8 cellular contexts compared by ENCODE assay signal in the genomic region with DNA sequence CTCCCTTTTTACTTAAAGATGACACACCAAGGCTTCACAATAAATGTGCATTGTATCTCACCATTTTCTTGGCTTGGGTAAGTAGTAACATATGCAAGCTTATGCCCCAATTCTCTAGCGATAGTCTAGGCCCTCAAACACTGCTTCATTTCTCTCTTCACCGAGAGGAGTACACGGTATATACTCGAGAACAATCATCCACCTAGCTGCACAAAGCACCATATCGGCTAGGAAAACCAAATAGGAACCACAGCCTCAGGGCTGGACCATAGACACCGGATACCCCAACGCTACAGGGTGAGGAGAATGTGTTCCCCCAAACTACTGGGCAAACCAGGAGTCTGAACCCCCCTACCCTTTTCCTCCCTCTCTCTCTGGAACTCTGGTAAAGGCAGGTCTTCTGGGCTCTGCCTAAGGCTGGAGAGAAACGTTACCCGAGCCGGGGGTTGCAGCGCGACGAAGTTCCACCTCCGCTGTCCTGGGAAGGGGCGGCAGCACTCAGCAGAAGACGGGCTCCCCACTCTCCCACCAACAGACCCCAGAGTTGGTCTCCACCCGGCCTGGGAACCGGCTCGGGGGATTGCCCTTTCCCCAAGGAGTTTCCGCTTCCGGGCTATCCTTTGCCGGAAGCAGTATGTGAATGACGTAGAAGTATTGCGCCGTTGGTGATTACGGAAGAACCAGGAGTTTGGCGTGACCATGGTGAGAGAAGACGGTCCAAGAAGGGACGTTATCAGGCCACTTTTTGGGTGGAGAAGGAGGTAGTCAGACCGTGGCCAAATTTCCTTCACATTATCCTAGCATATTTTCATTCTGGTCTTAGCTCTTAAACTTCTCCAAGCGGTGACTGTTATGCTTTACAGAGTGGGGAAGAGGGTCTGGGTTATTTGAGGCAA. TPM values are rescaled to one million over a fixed set of nuclear protein-coding genes. Genes with fewer than 3 reads are reported as not detected.
DNase-seq lines count a peak whose midpoint lies in the region; ATAC-seq, FAIRE-seq and TF ChIP-seq lines count a peak whose summit lies in the region.

TSS of gene AREL1 (minus strand) at position 582 of the 896 bp plus-strand sequence. CDS start 27,465 bp downstream, outside the sequence.
TSS of gene FCF1 (plus strand) at position 646 of the 896 bp plus-strand sequence. CDS start at position 700, 54 bp downstream.

- CTCF ChIA-PET in mammary epithelial cell (lab: Charles Lee; ENCODE audit: low non-redundant PET) = no interaction called here

- peak within 1 kb of the TSS; percentile 95 for H3K4me3 Mint-ChIP-seq in T-helper 1 cell treated with Interleukin-12 subunit alpha and Interleukin-12 subunit beta and Interleukin-4 antibody, amounts not matched to agents 30 μg/mL and 1 μg/mL, for 36 hours

- H3K9me3 ChIP-seq in mammary epithelial cell (replicated peaks; ENCODE audit: insufficient read depth, low read length) = no peaks in the 10 kb centered on the region

- H3K4me1 ChIP-seq in mammary epithelial cell (ENCODE audit: insufficient read depth, low read length) = peaks cover 21% of the 10 kb centered on the region

- WGBS in mammary epithelial cell (ENCODE audit: low coverage, missing lambda C conversion rate) = 0% methylated on average over 19 of the region's 31 CpGs

- peak within 1 kb of the TSS; percentile 95 for H3K27ac Mint-ChIP-seq in T-helper 1 cell treated with Interleukin-12 subunit alpha and Interleukin-12 subunit beta and Interleukin-4 antibody, amounts not matched to agents 30 μg/mL and 1 μg/mL, for 36 hours

- H3K36me3 ChIP-seq in mammary epithelial cell (ENCODE audit: insufficient read depth, low read length) = peaks cover 9% of the 10 kb centered on the region

- TF ChIP-seq CTCF in mammary epithelial cell (conservative IDR thresholded peaks at IDR 0.05 in 1 of 2, IDR thresholded peaks at IDR 0.05 in 1 of 2; ENCODE audit: extremely low read depth in 1 of 2, insufficient read depth in 1 of 2, low read depth in 1 of 2, low read length in 2 of 2) = no peak

- H3K4me3 ChIP-seq in mammary epithelial cell (replicated peaks in 1 of 3; ENCODE audit: insufficient read depth in 1 of 3, low read depth in 2 of 3, low read length in 3 of 3) = peak within 1 kb of the TSS; percentile 89 to 97 (median 94)

- peak within 1 kb of the TSS; percentile 93 for H3K4me2 ChIP-seq in mammary epithelial cell (ENCODE audit: insufficient read depth, low read depth, low read length)

- H3K79me2 ChIP-seq in mammary epithelial cell (ENCODE audit: insufficient read depth, low read length) = peaks cover 69% of the 10 kb centered on the region

- H3K36me3 Mint-ChIP-seq in T-helper 1 cell treated with Interleukin-12 subunit alpha and Interleukin-12 subunit beta and Interleukin-4 antibody, amounts not matched to agents 30 μg/mL and 1 μg/mL, for 36 hours (ENCODE audit: low read depth) = peaks cover 23% of the 10 kb centered on the region

- no peaks in the 10 kb centered on the region for H3K27me3 ChIP-seq in mammary epithelial cell (ENCODE audit: insufficient read depth, low read length)

- H3K27me3 Mint-ChIP-seq in T-helper 1 cell treated with Interleukin-12 subunit alpha and Interleukin-12 subunit beta and Interleukin-4 antibody, amounts not matched to agents 30 μg/mL and 1 μg/mL, for 36 hours (ENCODE audit: low read depth) = no peaks in the 10 kb centered on the region

- no peaks in the 10 kb centered on the region for H3K9me3 Mint-ChIP-seq in T-helper 1 cell treated with Interleukin-12 subunit alpha and Interleukin-12 subunit beta and Interleukin-4 antibody, amounts not matched to agents 30 μg/mL and 1 μg/mL, for 36 hours

- dilution Hi-C loops in mammary epithelial cell (cut with HindIII; ENCODE audit: low sequenced_read_pairs) = loop anchor here (5.0 kb wide), 2 partner anchors 35 to 70 kb away; no protein-coding TSS in a partner anchor

- H4K20me1 ChIP-seq in mammary epithelial cell (ENCODE audit: insufficient read depth, low read length) = peaks cover 2% of the 10 kb centered on the region

- in situ Hi-C loops in mammary epithelial cell (cut with MboI; ENCODE audit: low sequenced_read_pairs in 2 of 2) = no loop called here

- H2AFZ ChIP-seq in mammary epithelial cell (ENCODE audit: low read depth, low read length) = peak within 1 kb of the TSS; percentile 91

- DNase-seq in mammary epithelial cell (peak; percentile 87), NCI-H2227 (lab: John Stamatoyannopoulos, UW; ENCODE audit: unreplicated experiment) (no peak), hippocampal formation (lab: John Stamatoyannopoulos, UW) (no peak)
- peak; percentile 84 for DNase-seq in stimulated activated CD4-positive, alpha-beta T cell treated with anti-CD3 and anti-CD28 coated beads, Interleukin-15, amount 100 ng/mL, for 24 hours

- FAIRE-seq in islet of Langerhans (lab: Jason Lieb, UNC) = peak; percentile 80

- peak within 1 kb of the TSS; percentile 90 for H3K9ac ChIP-seq in mammary epithelial cell (ENCODE audit: insufficient read depth, low read length)

- ATAC-seq in GM18858 (IDR thresholded peaks at IDR 0.05; ENCODE audit: unreplicated experiment) (peak; percentile 77), HG03066 (IDR thresholded peaks at IDR 0.05; ENCODE audit: low read depth, unreplicated experiment) (peak; percentile 97)

- peaks cover 37% of the 10 kb centered on the region for H3K4me1 Mint-ChIP-seq in T-helper 1 cell treated with Interleukin-12 subunit alpha and Interleukin-12 subunit beta and Interleukin-4 antibody, amounts not matched to agents 30 μg/mL and 1 μg/mL, for 36 hours (ENCODE audit: low read depth)

- TSS peak; percentile 45 for BruUV-seq in mammary epithelial cell (replicated peaks; lab: Mats Ljungman, UMichigan)

- H3K27ac ChIP-seq in mammary epithelial cell (ENCODE audit: insufficient read depth, low read depth, low read length) = peak within 1 kb of the TSS; percentile 85

- intact Hi-C loops in mammary epithelial cell (cut with micrococcal nuclease) = loop anchor here (1.0 to 5.0 kb wide), 2 partner anchors 50 to 103 kb away; partner anchors contain the start of gene YLPM1

RNA-seq across cellular contexts. Expression of gene AREL1, which starts in this region (rescaled TPM):
- total RNA-seq in mammary epithelial cell = 10 to 100 TPM; 39.3 to 51.8 TPM
- 38.5 TPM for polyA plus RNA-seq in mammary epithelial cell
- 61.9 TPM for polyA minus RNA-seq in mammary epithelial cell

RNA-seq across cellular contexts. Expression of gene FCF1, which starts in this region (rescaled TPM):
- 10 to 100 TPM; 39.2 to 57.1 TPM for total RNA-seq in mammary epithelial cell
- 32.3 TPM for polyA plus RNA-seq in mammary epithelial cell
- 46.0 TPM for polyA minus RNA-seq in mammary epithelial cell

Comparison
In these comparisons a context has a peak if more than half of its experiments do, and no peak if none do; other contexts are left out.
1. DNase-seq: peak in mammary epithelial cell (single experiment) and stimulated activated CD4-positive, alpha-beta T cell treated with anti-CD3 and anti-CD28 coated beads, Interleukin-15, amount 100 ng/mL, for 24 hours (single experiment); none in NCI-H2227 (single experiment) and hippocampal formation (0 of 2).